In the genomic region with DNA sequence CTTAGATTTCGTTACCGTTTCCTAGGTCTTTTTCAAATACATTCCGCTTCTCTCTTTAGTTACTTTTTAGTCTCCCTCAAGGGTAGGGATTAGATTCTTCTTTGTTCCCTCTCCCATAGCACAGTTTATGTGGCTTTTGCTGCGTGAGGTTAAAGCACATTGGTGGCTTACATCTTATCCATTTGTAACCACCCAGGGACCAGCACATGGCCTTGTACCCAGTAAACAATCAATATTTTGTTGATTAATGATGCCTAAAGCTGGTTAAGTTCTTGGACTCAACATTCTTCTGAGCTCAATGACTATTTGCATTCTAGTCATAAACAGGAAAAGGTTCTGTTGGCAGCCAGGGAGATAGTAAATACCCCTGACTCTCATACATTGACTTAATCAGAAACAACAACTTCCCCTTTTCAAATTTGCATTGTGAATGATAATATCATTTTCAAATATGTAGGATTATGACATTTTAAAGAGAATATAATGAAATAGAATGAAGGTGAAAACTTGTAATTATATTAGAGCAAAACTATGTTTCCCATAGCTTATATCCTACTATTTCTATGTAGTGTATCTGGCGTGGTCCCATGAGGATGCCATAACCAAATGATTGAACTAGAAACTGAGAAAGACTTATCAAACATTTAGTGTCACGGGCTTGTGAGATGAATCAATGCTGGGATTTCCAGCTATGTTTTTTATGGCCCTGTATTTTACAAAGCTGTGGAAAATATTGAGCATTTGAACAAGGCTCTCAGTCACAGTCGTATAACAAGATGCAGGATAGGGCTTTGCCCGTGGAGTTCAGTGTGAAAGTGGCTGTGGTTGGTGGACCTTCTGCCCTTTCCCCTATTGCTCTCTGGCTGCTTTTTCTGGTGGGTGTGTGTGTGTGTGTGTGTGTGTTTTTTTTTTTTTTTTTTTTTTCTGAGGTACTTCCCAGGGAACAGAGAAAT, we compare ENCODE assay signal across 8 cellular contexts.
DNase-seq lines count a peak whose midpoint lies in the region; ATAC-seq, FAIRE-seq and TF ChIP-seq lines count a peak whose summit lies in the region.
"Had no signal": no experiment of that assay in that cellular context is flagged by ENCODE, and none has a peak within 500 bp of the region (broad histone marks: within the 10 kb centered on the region; RNA-seq: fewer than 3 reads in every experiment).

No MANE protein-coding gene starts in this region.

- H3K18ac ChIP-seq in H9 (ENCODE audit: insufficient read length, low read depth, low read length) (no peak overlapping the region), neuronal stem cell (ENCODE audit: low read length) (no peak overlapping the region)

- H2BK15ac ChIP-seq in H9 (ENCODE audit: low read depth, low read length) (no peak overlapping the region), neuronal stem cell (ENCODE audit: low read length) (no peak overlapping the region)

- H4K5ac ChIP-seq in H9 (ENCODE audit: insufficient read length, low read depth, low read length), result no peak overlapping the region

- H3K27me3 ChIP-seq in pancreas (no peaks in the 10 kb centered on the region), H9 (ENCODE audit: insufficient read depth, low read length) (no peaks in the 10 kb centered on the region), neuronal stem cell (ENCODE audit: control insufficient read depth in 3 of 3, insufficient read depth in 3 of 3, low read depth in 1 of 3, low read length in 3 of 3) (no peaks in the 10 kb centered on the region)
- H3K27me3 ChIP-seq in CD4-positive, alpha-beta T cell (ENCODE audit: control insufficient read depth, insufficient read depth, low read length), result no peaks in the 10 kb centered on the region

- H3K36me3 Mint-ChIP-seq in H9 (ENCODE audit: insufficient read depth in 1 of 3, low read depth in 3 of 3), result peaks cover 0 to 5% (median 0%) of the 10 kb centered on the region in 3 experiments; a peak in 3 of 7 replicates
- no peaks in the 10 kb centered on the region for H3K36me3 Mint-ChIP-seq in CD4-positive, alpha-beta T cell (ENCODE audit: low read depth)

- H3K36me3 ChIP-seq in pancreas (no peaks in the 10 kb centered on the region), neuronal stem cell (replicated peaks in 1 of 2; ENCODE audit: control insufficient read depth in 2 of 2, insufficient read depth in 2 of 2, low read length in 2 of 2) (no peaks in the 10 kb centered on the region)

- TF ChIP-seq CTCF in pancreas (IDR thresholded peaks at IDR 0.05) (no peak), H9 (conservative IDR thresholded peaks at IDR 0.05) (no peak)
- no peak for TF ChIP-seq CTCF in CD4-positive, alpha-beta T cell (IDR thresholded peaks at IDR 0.05)

- no peak overlapping the region for H4K8ac ChIP-seq in H9 (replicated peaks; ENCODE audit: insufficient read length, low read depth, low read length)
- H4K8ac ChIP-seq in neuronal stem cell (ENCODE audit: low read depth, low read length), result no peak overlapping the region

- H4K91ac ChIP-seq in H9 (ENCODE audit: insufficient read length, low read depth, low read length) (no peak overlapping the region), neuronal stem cell (ENCODE audit: low read depth, low read length, poor library complexity) (no peak overlapping the region)

- H2AK5ac ChIP-seq in H9 (ENCODE audit: insufficient read length, low read length) (no peak overlapping the region), neuronal stem cell (ENCODE audit: low read depth, low read length) (no peak overlapping the region)

- intact Hi-C loops in pancreas (cut with DNase I), result no loop called here
- intact Hi-C loops in CD4-positive, alpha-beta T cell (cut with DNase I, micrococcal nuclease), result no loop called here

- peaks cover 12 to 14% of the 10 kb centered on the region in 2 experiments; a peak in 3 of 4 replicates for H3K4me1 Mint-ChIP-seq in H9
- H3K4me1 Mint-ChIP-seq in CD4-positive, alpha-beta T cell (ENCODE audit: low read depth), result no peaks in the 10 kb centered on the region

- POLR2A ChIA-PET in CD4-positive, alpha-beta T cell (lab: Charles Lee), result no interaction called here

- no peak overlapping the region for H3K4me2 ChIP-seq in H9 (ENCODE audit: insufficient read depth, insufficient read length, low read length)
- no peak overlapping the region for H3K4me2 ChIP-seq in neuronal stem cell (ENCODE audit: insufficient read depth, low read length, poor library complexity, severe bottlenecking)

- H3T11ph ChIP-seq in H9 (ENCODE audit: low read length), result no peak overlapping the region

- H2BK12ac ChIP-seq in H9 (ENCODE audit: insufficient read length, low read depth, low read length), result no peak overlapping the region
- H2BK12ac ChIP-seq in neuronal stem cell (ENCODE audit: low read length), result no peak overlapping the region

- H3K9ac ChIP-seq in H9 (ENCODE audit: extremely low read depth, insufficient read length, low read length) (no peak overlapping the region), neuronal stem cell (ENCODE audit: low read depth, low read length, poor library complexity) (no peak overlapping the region)

- no peak overlapping the region for H2BK5ac ChIP-seq in H9 (ENCODE audit: insufficient read length, low read length)
- no peak overlapping the region for H2BK5ac ChIP-seq in neuronal stem cell (ENCODE audit: low read length)

- H4K20me1 ChIP-seq in H9 (ENCODE audit: control insufficient read depth, insufficient read depth, insufficient read length), result no peaks in the 10 kb centered on the region

- H3K9me3 ChIP-seq in pancreas, result no peaks in the 10 kb centered on the region
- H3K9me3 ChIP-seq in H9 (ENCODE audit: control insufficient read depth, low read depth, low read length), result no peaks in the 10 kb centered on the region
- no peaks in the 10 kb centered on the region for H3K9me3 ChIP-seq in CD4-positive, alpha-beta T cell (ENCODE audit: control insufficient read depth, low read length)
- peaks cover 0 to 2% of the 10 kb centered on the region in 2 donors for H3K9me3 ChIP-seq in neuronal stem cell (replicated peaks in 1 of 2; ENCODE audit: control insufficient read depth in 2 of 2, insufficient read depth in 1 of 2, low read depth in 1 of 2, low read length in 2 of 2)

- H3K4ac ChIP-seq in H9 (ENCODE audit: low read depth, low read length) (no peak overlapping the region), neuronal stem cell (ENCODE audit: low read length) (no peak overlapping the region)

- no peak overlapping the region for H3K14ac ChIP-seq in H9 (ENCODE audit: insufficient read depth, low read length)
- H3K14ac ChIP-seq in neuronal stem cell (ENCODE audit: low read length), result no peak overlapping the region

- H3K4me3 ChIP-seq in pancreas (no peak overlapping the region), neuronal stem cell (ENCODE audit: low read length in 2 of 2) (no peak overlapping the region)

- no peak overlapping the region for H2BK120ac ChIP-seq in H9 (ENCODE audit: low read depth, low read length, poor library complexity, severe bottlenecking)
- H2BK120ac ChIP-seq in neuronal stem cell (ENCODE audit: low read depth, low read length), result no peak overlapping the region

- no peak overlapping the region for H2BK20ac ChIP-seq in H9 (ENCODE audit: low read depth, low read length, poor library complexity, severe bottlenecking)

- FAIRE-seq in pancreas (lab: Jason Lieb, UNC), result no peak

- H3K27ac ChIP-seq in pancreas (peak overlapping the region in 3 of 4 donors; percentile 29 to 55 (median 36)), H9 (ENCODE audit: insufficient read length, low read depth, low read length) (no peak overlapping the region), neuronal stem cell (replicated peaks; ENCODE audit: low read length) (no peak overlapping the region)
- no peak overlapping the region for H3K27ac ChIP-seq in CD4-positive, alpha-beta T cell (ENCODE audit: low read depth, low read length)

- no peaks in the 10 kb centered on the region for H3K23me2 ChIP-seq in H9 (ENCODE audit: insufficient read length, low read depth, low read length, poor library complexity, severe bottlenecking)

- DNase-seq in pancreas (no peak), H9 (no peak), neuronal stem cell (ENCODE audit: low spot score) (no peak)
- DNase-seq in CD4-positive, alpha-beta T cell, result no peak
- DNase-seq: SHP77 treated with DMSO at 0.1 percent for 48 hours had no signal

- CTCF ChIA-PET in CD4-positive, alpha-beta T cell (lab: Charles Lee), result no interaction called here

- H2AFZ ChIP-seq in H9 (ENCODE audit: low read length) (no peak overlapping the region), neuronal stem cell (ENCODE audit: low read length) (no peak overlapping the region)

- H3K23ac ChIP-seq in H9 (ENCODE audit: insufficient read length, low read depth, low read length), result no peak overlapping the region
- no peak overlapping the region for H3K23ac ChIP-seq in neuronal stem cell (ENCODE audit: low read depth, low read length, poor library complexity)

- WGBS in pancreas, 2 donors, result 66 to 70% methylated on average over 8 of the region's 8 CpGs
- WGBS in H9 (ENCODE audit: extremely low coverage, insufficient read length, low lambda C conversion rate), result no CpG with 5 or more reads among the region's 8 CpGs
- no CpG with 5 or more reads among the region's 8 CpGs for WGBS in neuronal stem cell (ENCODE audit: extremely low coverage in 2 of 2, insufficient read length in 2 of 2, insufficient replicate concordance in 1 of 2), 2 donors

- no peaks in the 10 kb centered on the region for H3K79me2 ChIP-seq in H9 (ENCODE audit: insufficient read depth, low read length)

- H3K9me3 Mint-ChIP-seq in H9, result peaks cover 6 to 9% of the 10 kb centered on the region in 2 experiments; a peak in 4 of 5 replicates
- peaks cover 3% of the 10 kb centered on the region for H3K9me3 Mint-ChIP-seq in CD4-positive, alpha-beta T cell

- peak overlapping the region in 1 of 3 experiments; percentile 25; a peak in 1 of 7 replicates for H3K27ac Mint-ChIP-seq in H9
- no peak overlapping the region for H3K27ac Mint-ChIP-seq in CD4-positive, alpha-beta T cell

- ATAC-seq in GM18907 (IDR thresholded peaks at IDR 0.05; ENCODE audit: unreplicated experiment) (peak; percentile 88), GM21528 (IDR thresholded peaks at IDR 0.05; ENCODE audit: low FRiP score, unreplicated experiment) (peak; percentile 82), HG03354 (IDR thresholded peaks at IDR 0.05; ENCODE audit: poor library complexity, severe bottlenecking, unreplicated experiment) (peak; percentile 93), pancreas (peak; percentile 18 to 80 (median 52))
- no peak for ATAC-seq in CD4-positive, alpha-beta T cell (ENCODE audit: poor library complexity)

- H3K79me1 ChIP-seq in H9 (ENCODE audit: insufficient read depth, low read depth, low read length, poor library complexity, severe bottlenecking), result no peaks in the 10 kb centered on the region
- no peaks in the 10 kb centered on the region for H3K79me1 ChIP-seq in neuronal stem cell (ENCODE audit: low read depth, low read length)

- no peak overlapping the region; a peak in 1 of 5 replicates for H3K4me3 Mint-ChIP-seq in H9
- no peak overlapping the region for H3K4me3 Mint-ChIP-seq in CD4-positive, alpha-beta T cell

- peaks cover 2% of the 10 kb centered on the region for H3K27me3 Mint-ChIP-seq in H9 (ENCODE audit: low read depth)
- peaks cover 17% of the 10 kb centered on the region for H3K27me3 Mint-ChIP-seq in CD4-positive, alpha-beta T cell

- peaks cover 0 to 4% (median 4%) of the 10 kb centered on the region in 3 donors for H3K4me1 ChIP-seq in pancreas
- H3K4me1 ChIP-seq in H9 (ENCODE audit: insufficient read depth, low read length), result no peaks in the 10 kb centered on the region; the same call in 1 of the 2 replicates
- H3K4me1 ChIP-seq in neuronal stem cell (ENCODE audit: control insufficient read depth in 2 of 2, insufficient read depth in 1 of 2, low read depth in 1 of 2, low read length in 2 of 2), result peaks cover 0 to 2% of the 10 kb centered on the region in 2 donors

- no peak overlapping the region for H3K56ac ChIP-seq in H9 (ENCODE audit: insufficient read length, low read depth, low read length)

Comparison
In these comparisons a context has a peak if more than half of its experiments do, and no peak if none do; other contexts are left out.
1. H3K27ac ChIP-seq: peak in pancreas (3 of 4); none in H9 (single experiment), CD4-positive, alpha-beta T cell (single experiment) and neuronal stem cell (single experiment).